Comparison of ENCODE assay signal across 28 cellular contexts in genomic region chr4:66017671-66018070, GRCh38.
"Had no signal": no experiment of that assay in that cellular context is flagged by ENCODE, and none has a peak within 500 bp of the region (broad histone marks: within the 10 kb centered on the region; RNA-seq: fewer than 3 reads in every experiment).

No MANE protein-coding gene starts in this region.

- DNase-seq: activated CD4-positive, alpha-beta T cell treated with anti-CD3 and anti-CD28 coated beads for 48 hours; activated CD4-positive, alpha-beta T cell treated with anti-CD3 and anti-CD28 coated beads, Interleukin-2, amount 50 U/mL, for 48 hours; activated CD8-positive, alpha-beta memory T cell treated with anti-CD3 and anti-CD28 coated beads, Interleukin-2, amount 10 ng/mL, durations not matched to agents 7 days and 5 days; activated effector memory CD4-positive, alpha-beta T cell treated with Interleukin-2 at 50 U/mL for 16 hours; activated naive CD4-positive, alpha-beta T cell; activated T-cell treated with anti-CD3 and anti-CD28 coated beads, Interleukin-2, amount 50 U/mL, for 24 hours; amygdala; caudate nucleus; Kasumi-1; KBM-7; NCI-H1048; NCI-H1930; NCI-H2171; NCI-H226; NCI-H510A; NCI-H526 treated with DMSO at 0.1 percent for 48 hours; NCI-H82; OCI-M1; Right ventricle myocardium superior; SJCRH30; SK-N-SH; T-helper 1 cell had no signal

- H3K27me3 Mint-ChIP-seq: activated CD8-positive, alpha-beta memory T cell treated with anti-CD3 and anti-CD28 coated beads, Interleukin-2, amount 10 ng/mL, durations not matched to agents 7 days and 5 days; activated naive CD4-positive, alpha-beta T cell treated with anti-CD3 and anti-CD28 coated beads, Interleukin-2, amount 50 U/mL, for 24 hours; activated T-cell treated with anti-CD3 and anti-CD28 coated beads, Interleukin-2, amount 50 U/mL, for 24 hours had no signal

- H3K27ac Mint-ChIP-seq: activated CD8-positive, alpha-beta memory T cell treated with anti-CD3 and anti-CD28 coated beads, Interleukin-2, amount 10 ng/mL, durations not matched to agents 7 days and 5 days; activated naive CD4-positive, alpha-beta T cell treated with anti-CD3 and anti-CD28 coated beads, Interleukin-2, amount 50 U/mL, for 24 hours; activated T-cell treated with anti-CD3 and anti-CD28 coated beads, Interleukin-2, amount 50 U/mL, for 24 hours; activated T-helper 1 cell treated with anti-CD3 and anti-CD28 coated beads, Interleukin-12 subunit alpha, Interleukin-12 subunit beta, Interleukin-2, Interleukin-4 antibody, amounts not matched to agents 30 ng/mL and 10 ng/mL and 1 ng/mL, durations not matched to agents 14 hours and 24 hours and 36 hours had no signal

- H3K36me3 ChIP-seq: breast epithelium, SJCRH30 had no signal

- H3K9ac ChIP-seq: SK-N-SH had no signal

- H3K4me3 ChIP-seq: breast epithelium, SJCRH30 had no signal

- H3K4me2 ChIP-seq: SK-N-SH had no signal

- H3K9me3 ChIP-seq: SK-N-SH had no signal

- ATAC-seq: activated CD4-positive, CD25-positive, alpha-beta regulatory T cell treated with anti-CD3 and anti-CD28 coated beads, Interleukin-2, amount 50 U/mL, for 24 hours; activated CD8-positive, alpha-beta memory T cell treated with anti-CD3 and anti-CD28 coated beads, Interleukin-2, amount 10 ng/mL, durations not matched to agents 7 days and 5 days; Panc1 had no signal

- H3K4me1 ChIP-seq: breast epithelium had no signal

- H3K27me3 ChIP-seq: breast epithelium, SJCRH30 had no signal

- H3K36me3 Mint-ChIP-seq: activated CD8-positive, alpha-beta memory T cell treated with anti-CD3 and anti-CD28 coated beads, Interleukin-2, amount 10 ng/mL, durations not matched to agents 7 days and 5 days; activated naive CD4-positive, alpha-beta T cell treated with anti-CD3 and anti-CD28 coated beads, Interleukin-2, amount 50 U/mL, for 24 hours had no signal

- H3K27ac ChIP-seq: breast epithelium, RWPE1, SJCRH30 had no signal

- H3K4me1 Mint-ChIP-seq: activated CD8-positive, alpha-beta memory T cell treated with anti-CD3 and anti-CD28 coated beads, Interleukin-2, amount 10 ng/mL, durations not matched to agents 7 days and 5 days; activated naive CD4-positive, alpha-beta T cell treated with anti-CD3 and anti-CD28 coated beads, Interleukin-2, amount 50 U/mL, for 24 hours had no signal

- H3K4me3 Mint-ChIP-seq: activated CD8-positive, alpha-beta memory T cell treated with anti-CD3 and anti-CD28 coated beads, Interleukin-2, amount 10 ng/mL, durations not matched to agents 7 days and 5 days; activated naive CD4-positive, alpha-beta T cell treated with anti-CD3 and anti-CD28 coated beads, Interleukin-2, amount 50 U/mL, for 24 hours; activated T-cell treated with anti-CD3 and anti-CD28 coated beads, Interleukin-2, amount 50 U/mL, for 24 hours; activated T-helper 1 cell treated with anti-CD3 and anti-CD28 coated beads, Interleukin-12 subunit alpha, Interleukin-12 subunit beta, Interleukin-2, Interleukin-4 antibody, amounts not matched to agents 30 ng/mL and 10 ng/mL and 1 ng/mL, durations not matched to agents 14 hours and 24 hours and 36 hours had no signal
